9 cellular contexts compared by ENCODE assay signal in the genomic region with DNA sequence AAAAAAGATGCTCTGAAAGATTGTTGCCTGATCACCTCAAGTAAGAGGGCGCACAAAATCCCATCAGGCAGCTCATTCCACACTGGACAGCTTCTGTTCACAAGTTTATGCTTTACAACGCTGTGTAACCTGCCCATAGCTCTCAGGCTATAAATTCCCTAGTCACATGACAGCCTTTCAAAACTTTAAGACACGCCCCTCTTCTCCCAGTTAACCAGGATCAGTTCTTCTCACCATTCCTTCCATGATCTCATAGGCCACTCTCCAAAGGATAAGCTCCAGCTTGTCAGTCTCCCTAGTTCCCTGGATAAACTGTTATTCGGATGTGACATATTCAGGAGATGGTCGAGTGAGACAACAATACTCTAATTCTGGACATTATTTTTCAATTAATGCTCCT. TPM values are rescaled to one million over a fixed set of nuclear protein-coding genes. Genes with fewer than 3 reads are reported as not detected.
DNase-seq lines count a peak whose midpoint lies in the region; ATAC-seq and TF ChIP-seq lines count a peak whose summit lies in the region.
"Had no signal": no experiment of that assay in that cellular context is flagged by ENCODE, and none has a peak within 500 bp of the region (broad histone marks: within the 10 kb centered on the region; RNA-seq: fewer than 3 reads in every experiment).

No MANE protein-coding gene starts in this region.

- no peak overlapping the region for H2BK120ac ChIP-seq in IMR-90 (ENCODE audit: low read depth, low read length)

- DNase-seq in AG20443 (ENCODE audit: low spot score), result peak; percentile 14
- peak; percentile 61 for DNase-seq in IMR-90
- DNase-seq in mammary epithelial cell, result peak; percentile 66
- DNase-seq in left lung, result no peak
- DNase-seq in GDM1 (lab: John Stamatoyannopoulos, UW), result no peak
- no peak for DNase-seq in ecto neural progenitor cell (ENCODE audit: low spot score)
- DNase-seq in NCI-H2107 (lab: John Stamatoyannopoulos, UW), result no peak
- DNase-seq: amygdala had no signal

- peaks cover 7 to 68% of the 10 kb centered on the region in 2 experiments; a peak in 3 of 4 replicates for H3K79me1 ChIP-seq in IMR-90 (ENCODE audit: low read depth in 1 of 2, low read length in 2 of 2)

- H2BK15ac ChIP-seq in IMR-90 (ENCODE audit: low read depth, low read length), result no peak overlapping the region

- CTCF ChIA-PET in IMR-90 (lab: Yijun Ruan, JAX) (interaction anchor here (0.8 to 2.0 kb wide), 2 partner anchors 13 to 122 kb away, joined by 4 to 5 read pairs; a partner anchor contains a TSS), mammary epithelial cell (lab: Charles Lee; ENCODE audit: low non-redundant PET) (interaction anchor here (0.6 kb wide), 2 partner anchors 13 to 374 kb away, joined by 6 to 8 read pairs; no protein-coding TSS in a partner anchor)

- ATAC-seq in IMR-90 (ENCODE audit: low read depth) (peak; percentile 15; the same call in 1 of the 2 replicates), left lung (peak; percentile 65), HG02981 (IDR thresholded peaks at IDR 0.05; ENCODE audit: unreplicated experiment) (no peak)

- TF ChIP-seq CTCF in IMR-90 (conservative IDR thresholded peaks at IDR 0.05; ENCODE audit: low read depth, low read length) (no peak), mammary epithelial cell (conservative IDR thresholded peaks at IDR 0.05 in 1 of 2, IDR thresholded peaks at IDR 0.05 in 1 of 2; ENCODE audit: extremely low read depth in 1 of 2, insufficient read depth in 1 of 2, low read depth in 1 of 2, low read length in 2 of 2) (no peak), left lung (IDR thresholded peaks at IDR 0.05) (no peak)

- H3K4me2 ChIP-seq in IMR-90 (ENCODE audit: low read depth, low read length) (no peak overlapping the region), mammary epithelial cell (ENCODE audit: insufficient read depth, low read depth, low read length) (no peak overlapping the region)

- no peak overlapping the region for H4K91ac ChIP-seq in IMR-90 (ENCODE audit: insufficient read depth, low read depth, low read length)

- H2AFZ ChIP-seq in IMR-90 (replicated peaks; ENCODE audit: low read length, poor library complexity), result no peak overlapping the region
- H2AFZ ChIP-seq in mammary epithelial cell (ENCODE audit: low read depth, low read length), result no peak overlapping the region

- no peak overlapping the region for H3K14ac ChIP-seq in IMR-90 (replicated peaks; ENCODE audit: low read depth, low read length)

- in situ Hi-C loops in IMR-90 (cut with MboI; ENCODE audit: low sequenced_read_pairs) (no loop called here), mammary epithelial cell (cut with MboI; ENCODE audit: low sequenced_read_pairs in 2 of 2) (loop anchor here in 1 of 2 donors (10.0 kb wide), 1 partner anchor 101 kb away; no protein-coding TSS in a partner anchor)

- H3K27ac ChIP-seq in IMR-90 (ENCODE audit: insufficient read depth, low read length), result no peak overlapping the region
- H3K27ac ChIP-seq in mammary epithelial cell (ENCODE audit: insufficient read depth, low read depth, low read length), result peak overlapping the region; percentile 35
- H3K27ac ChIP-seq in left lung, result no peak overlapping the region

- POLR2A ChIA-PET in IMR-90 (lab: Charles Lee; ENCODE audit: unreplicated experiment), result no interaction called here

- H3K27me3 ChIP-seq in IMR-90 (ENCODE audit: control insufficient read depth, insufficient read depth, low read length), result no peaks in the 10 kb centered on the region
- H3K27me3 ChIP-seq in mammary epithelial cell (ENCODE audit: insufficient read depth, low read length), result no peaks in the 10 kb centered on the region
- no peaks in the 10 kb centered on the region for H3K27me3 ChIP-seq in left lung

- no peak overlapping the region for H4K8ac ChIP-seq in IMR-90 (ENCODE audit: low read depth in 2 of 2, low read length in 2 of 2)

- no peak for TF ChIP-seq POLR2A in IMR-90 (IDR thresholded peaks at IDR 0.05; ENCODE audit: low read depth, low read length)

- H3K9me3 ChIP-seq in IMR-90 (ENCODE audit: control insufficient read depth, insufficient read depth, low read length) (no peaks in the 10 kb centered on the region), mammary epithelial cell (replicated peaks; ENCODE audit: insufficient read depth, low read length) (no peaks in the 10 kb centered on the region), left lung (no peaks in the 10 kb centered on the region)

- no peak overlapping the region for H2AK9ac ChIP-seq in IMR-90 (replicated peaks; ENCODE audit: low read depth, low read length, poor library complexity)

- intact Hi-C loops in IMR-90 (cut with micrococcal nuclease) (no loop called here), mammary epithelial cell (cut with micrococcal nuclease) (no loop called here), left lung (cut with DNase I) (no loop called here)

- H3K4me1 ChIP-seq in IMR-90 (ENCODE audit: control insufficient read depth, insufficient read depth, low read length) (peaks cover 28% of the 10 kb centered on the region), mammary epithelial cell (ENCODE audit: insufficient read depth, low read length) (peaks cover 48% of the 10 kb centered on the region), left lung (peaks cover 20 to 84% of the 10 kb centered on the region in 2 donors)

- H3K36me3 ChIP-seq in IMR-90 (ENCODE audit: control insufficient read depth, insufficient read depth, low read length) (0 out of 2 replicates have a peak, but pooled peaks cover 2% of the 10 kb centered on the region), mammary epithelial cell (ENCODE audit: insufficient read depth, low read length) (peaks cover 3% of the 10 kb centered on the region), left lung (peaks cover 0 to 5% of the 10 kb centered on the region in 2 donors)

- 50% methylated on average over 2 of the region's 5 CpGs; no CpG with 5 or more reads in 1 of the 2 experiments for WGBS in IMR-90 (ENCODE audit: extremely low coverage in 2 of 2, insufficient read length in 1 of 2), 2 experiments
- WGBS in mammary epithelial cell (ENCODE audit: low coverage, missing lambda C conversion rate), result 62% methylated on average over 5 of the region's 5 CpGs

- no peak overlapping the region for H3K4ac ChIP-seq in IMR-90 (ENCODE audit: low read depth, low read length)

- no peak overlapping the region for H3K18ac ChIP-seq in IMR-90 (ENCODE audit: low read depth, low read length)

- H4K20me1 ChIP-seq in IMR-90 (ENCODE audit: insufficient read depth, low read length) (peaks cover 96% of the 10 kb centered on the region), mammary epithelial cell (ENCODE audit: insufficient read depth, low read length) (peaks cover 2% of the 10 kb centered on the region)

- peaks cover 23% of the 10 kb centered on the region for H3K9me1 ChIP-seq in IMR-90 (ENCODE audit: insufficient read depth, low read length)

- H2BK5ac ChIP-seq in IMR-90 (ENCODE audit: low read depth, low read length, poor library complexity, severe bottlenecking), result no peak overlapping the region

- H3K56ac ChIP-seq in IMR-90 (ENCODE audit: extremely low read depth, insufficient read depth, low read length), result no peak overlapping the region

- no TSS peak for BruUV-seq in IMR-90 (replicated peaks; lab: Mats Ljungman, UMichigan)
- BruUV-seq in mammary epithelial cell (replicated peaks; lab: Mats Ljungman, UMichigan), result no TSS peak

- H3K4me3 ChIP-seq in IMR-90 (ENCODE audit: insufficient read depth, low read depth, low read length) (no peak overlapping the region), mammary epithelial cell (replicated peaks in 1 of 3; ENCODE audit: insufficient read depth in 1 of 3, low read depth in 2 of 3, low read length in 3 of 3) (no peak overlapping the region), left lung (no peak overlapping the region)

- no peak overlapping the region for H2BK20ac ChIP-seq in IMR-90 (ENCODE audit: low read depth, low read length)

- TF ChIP-seq RAD21 in IMR-90 (IDR thresholded peaks at IDR 0.05; ENCODE audit: low read length), result no peak

- H3K9ac ChIP-seq in IMR-90 (ENCODE audit: low read depth, low read length) (no peak overlapping the region), mammary epithelial cell (ENCODE audit: insufficient read depth, low read length) (no peak overlapping the region)

- dilution Hi-C loops in IMR-90 (cut with HindIII; ENCODE audit: low sequenced_read_pairs, unreplicated experiment) (loop anchor here (25.0 kb wide), 1 partner anchor 104 kb away; no protein-coding TSS in a partner anchor), mammary epithelial cell (cut with HindIII; ENCODE audit: low sequenced_read_pairs) (loop anchor here (5.0 kb wide), 1 partner anchor 134 kb away; no protein-coding TSS in a partner anchor)

- H2AK5ac ChIP-seq in IMR-90 (ENCODE audit: low read depth, low read length), result no peak overlapping the region

- no peak overlapping the region for H3K23ac ChIP-seq in IMR-90 (ENCODE audit: low read depth, low read length)

- H3K79me2 ChIP-seq in mammary epithelial cell (ENCODE audit: insufficient read depth, low read length), result peaks cover 99% of the 10 kb centered on the region

- H4K5ac ChIP-seq in IMR-90 (ENCODE audit: low read depth, low read length), result no peak overlapping the region

TF ChIP-seq in IMR-90, 13 proteins besides CTCF, POLR2A, EP300 and RAD21 (continues in another document):
- no peak for TF ChIP-seq SMC3 (IDR thresholded peaks at IDR 0.05; ENCODE audit: low read depth, low read length)

RNA-seq across cellular contexts. Expression of a gene that starts 15.0 kb away (rescaled TPM):
- total RNA-seq in IMR-90 (2012; rRNA removed) (23.1 and 23.3 TPM in 2 replicates), mammary epithelial cell (10 to 100 TPM; 34.0 to 63.2 TPM), left lung (10 to 100 TPM; 51.9 to 58.7 TPM)
- polyA plus RNA-seq in IMR-90 (2012; rRNA removed) (17.5 and 24.8 TPM in 2 replicates), mammary epithelial cell (20.4 TPM)
- 5.1 and 7.4 TPM in 2 replicates for polyA plus RNA-seq in IMR-90 (2012; cell fraction: cytosol; rRNA removed)
- 10.9 and 65.8 TPM in 2 replicates for polyA plus RNA-seq in IMR-90 (2012; cell fraction: nucleus; rRNA removed; ENCODE audit: low replicate concordance)
- polyA minus RNA-seq in mammary epithelial cell, result 69.3 TPM

RNA-seq across cellular contexts. Expression of a gene that starts 42.1 kb away (rescaled TPM):
- 89.1 and 127 TPM in 2 replicates for total RNA-seq in IMR-90 (2012; rRNA removed)
- polyA plus RNA-seq in IMR-90 (2012; rRNA removed), result 48.8 and 59.1 TPM in 2 replicates
- 34.1 and 40.1 TPM in 2 replicates for polyA plus RNA-seq in IMR-90 (2012; cell fraction: cytosol; rRNA removed)
- polyA plus RNA-seq in IMR-90 (2012; cell fraction: nucleus; rRNA removed; ENCODE audit: low replicate concordance), result 10.8 and 39.1 TPM in 2 replicates
- total RNA-seq in mammary epithelial cell, result 10 to 100 TPM; 63.5 to 63.9 TPM
- polyA plus RNA-seq in mammary epithelial cell, result 71.9 TPM
- 14.3 TPM for polyA minus RNA-seq in mammary epithelial cell
- total RNA-seq in left lung, result 10 to 100 TPM; 31.9 to 33.0 TPM

RNA-seq across cellular contexts. Expression of a gene that starts 42.4 kb away (rescaled TPM):
- total RNA-seq in IMR-90 (2012; rRNA removed) (9.9 and 11.4 TPM in 2 replicates), mammary epithelial cell (10 to 100 TPM in 1 of 2 donors, 1 to 10 TPM in 1; 7.2 to 10.8 TPM), left lung (1 to 10 TPM; 3.1 to 3.6 TPM)
- polyA plus RNA-seq in IMR-90 (2012; rRNA removed) (3.3 and 3.4 TPM in 2 replicates), mammary epithelial cell (6.8 TPM)
- polyA plus RNA-seq in IMR-90 (2012; cell fraction: cytosol; rRNA removed), result 2.8 and 4.6 TPM in 2 replicates
- 1.7 and 2.5 TPM in 2 replicates for polyA plus RNA-seq in IMR-90 (2012; cell fraction: nucleus; rRNA removed; ENCODE audit: low replicate concordance)
- polyA minus RNA-seq in mammary epithelial cell, result 4.8 TPM

Comparison
In these comparisons a context has a peak if more than half of its experiments do, and no peak if none do; other contexts are left out.
1. DNase-seq: peak in AG20443 (single experiment), IMR-90 (single experiment) and mammary epithelial cell (single experiment); none in left lung (0 of 2), GDM1 (single experiment), ecto neural progenitor cell (single experiment) and NCI-H2107 (single experiment).